In the genomic region with DNA sequence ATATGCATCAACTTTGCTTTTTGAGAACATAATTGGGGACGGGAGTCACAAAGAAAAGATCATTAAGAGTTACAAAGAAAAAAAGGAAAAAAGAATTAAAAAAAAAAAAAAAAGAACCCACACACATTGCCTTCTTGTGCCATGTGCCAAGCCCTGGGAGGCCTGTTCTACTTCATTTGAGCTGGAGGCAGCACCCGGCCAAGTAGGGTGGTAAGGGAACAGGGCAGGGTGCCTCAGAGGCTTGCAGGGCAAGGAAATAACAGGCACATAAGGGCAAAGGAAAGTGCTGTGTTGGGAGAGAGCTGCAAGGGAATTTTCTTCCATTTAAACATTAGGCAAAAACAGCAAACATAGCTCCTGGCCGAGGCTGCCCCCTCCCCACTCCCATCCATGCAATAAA, we compare ENCODE assay signal across 21 cellular contexts.
DNase-seq lines count a peak whose midpoint lies in the region; TF ChIP-seq lines count a peak whose summit lies in the region.
"Had no signal": no experiment of that assay in that cellular context is flagged by ENCODE, and none has a peak within 500 bp of the region (broad histone marks: within the 10 kb centered on the region; RNA-seq: fewer than 3 reads in every experiment).

No MANE protein-coding gene starts in this region.

- H3K27me3 ChIP-seq in rectal smooth muscle tissue (ENCODE audit: control insufficient read depth, insufficient read depth, low read length) (no peaks in the 10 kb centered on the region), stomach (peaks cover 0 to 5% (median 0%) of the 10 kb centered on the region in 3 donors)

- in situ Hi-C loops in ACHN (cut with HindIII; ENCODE audit: low pct_ligation_motif_present, low pct_unique_long_range_greater_than_20kb, low sequenced_read_pairs), result no loop called here
- in situ Hi-C loops in GM13976 (cut with MboI; ENCODE audit: low sequenced_read_pairs, unreplicated experiment), result no loop called here

- TF ChIP-seq CTCF in stomach (IDR thresholded peaks at IDR 0.05) (no peak), GM13976 (IDR thresholded peaks at IDR 0.05; ENCODE audit: borderline replicate concordance, control extremely low read depth, extremely low read depth, insufficient read depth, missing control alignments) (no peak)

- H3K9me3 ChIP-seq in stomach, result peaks cover 0 to 4% (median 0%) of the 10 kb centered on the region in 4 donors

- DNase-seq in ACHN (peak; percentile 68), astrocyte of the hippocampus (ENCODE audit: low read depth, low spot score) (peak; percentile 58), kidney tubule cell (ENCODE audit: low spot score) (peak; percentile 59), NCI-H1092 treated with DMSO at 0.1 percent for 48 hours (lab: John Stamatoyannopoulos, UW) (no peak), stomach (no peak), GM13976 (ENCODE audit: low spot score) (no peak)
- no peak for DNase-seq in activated naive CD4-positive, alpha-beta T cell treated with Interleukin-2 at 50 U/mL for 16 hours
- DNase-seq: COR-L47, DMS153, MV-4-11, NCI-H1417, NCI-H187 treated with DMSO at 0.1 percent for 48 hours, NCI-H2227 treated with DMSO at 0.1 percent for 48 hours, NCI-H524 treated with DMSO at 0.1 percent for 48 hours, RPMI8226, SHP77 treated with DMSO at 0.1 percent for 48 hours had no signal

- H3K36me3 ChIP-seq in rectal smooth muscle tissue (ENCODE audit: control insufficient read depth, insufficient read depth, low read length) (no peaks in the 10 kb centered on the region), stomach (no peaks in the 10 kb centered on the region)

- intact Hi-C loops in stomach (cut with DNase I; ENCODE audit: low total_unique reads), result no loop called here

- WGBS in stomach, 5 donors, result 23 to 47% (median 31%) methylated on average over 3 of the region's 3 CpGs

- H3K4me1 ChIP-seq in rectal smooth muscle tissue (ENCODE audit: control insufficient read depth, insufficient read depth, low read length), result peaks cover 16% of the 10 kb centered on the region
- H3K4me1 ChIP-seq in stomach, result no peaks in the 10 kb centered on the region

- H3K4me3 ChIP-seq in rectal smooth muscle tissue (ENCODE audit: low read length) (no peak overlapping the region), stomach (no peak overlapping the region)
- H3K4me3 ChIP-seq: GM12878 had no signal

- TF ChIP-seq EP300 in stomach (IDR thresholded peaks at IDR 0.05), result no peak

- H3K9ac ChIP-seq in rectal smooth muscle tissue (ENCODE audit: low read length), result no peak overlapping the region
- H3K9ac ChIP-seq: KMS-11 had no signal

- TF ChIP-seq POLR2A in stomach (IDR thresholded peaks at IDR 0.05), result no peak

- H3K27ac ChIP-seq in rectal smooth muscle tissue (ENCODE audit: low read depth, low read length), result peak overlapping the region; percentile 79
- peak overlapping the region in 1 of 5 donors; percentile 0 for H3K27ac ChIP-seq in stomach
- H3K27ac ChIP-seq: 22Rv1, HL-60, KMS-11 had no signal

Comparison
In these comparisons a context has a peak if more than half of its experiments do, and no peak if none do; other contexts are left out.
1. DNase-seq: peak in ACHN (single experiment), astrocyte of the hippocampus (single experiment) and kidney tubule cell (single experiment); none in NCI-H1092 treated with DMSO at 0.1 percent for 48 hours (single experiment), stomach (single experiment), activated naive CD4-positive, alpha-beta T cell treated with Interleukin-2 at 50 U/mL for 16 hours (single experiment) and GM13976 (single experiment).